21 cellular contexts compared by ENCODE assay signal in the genomic region with DNA sequence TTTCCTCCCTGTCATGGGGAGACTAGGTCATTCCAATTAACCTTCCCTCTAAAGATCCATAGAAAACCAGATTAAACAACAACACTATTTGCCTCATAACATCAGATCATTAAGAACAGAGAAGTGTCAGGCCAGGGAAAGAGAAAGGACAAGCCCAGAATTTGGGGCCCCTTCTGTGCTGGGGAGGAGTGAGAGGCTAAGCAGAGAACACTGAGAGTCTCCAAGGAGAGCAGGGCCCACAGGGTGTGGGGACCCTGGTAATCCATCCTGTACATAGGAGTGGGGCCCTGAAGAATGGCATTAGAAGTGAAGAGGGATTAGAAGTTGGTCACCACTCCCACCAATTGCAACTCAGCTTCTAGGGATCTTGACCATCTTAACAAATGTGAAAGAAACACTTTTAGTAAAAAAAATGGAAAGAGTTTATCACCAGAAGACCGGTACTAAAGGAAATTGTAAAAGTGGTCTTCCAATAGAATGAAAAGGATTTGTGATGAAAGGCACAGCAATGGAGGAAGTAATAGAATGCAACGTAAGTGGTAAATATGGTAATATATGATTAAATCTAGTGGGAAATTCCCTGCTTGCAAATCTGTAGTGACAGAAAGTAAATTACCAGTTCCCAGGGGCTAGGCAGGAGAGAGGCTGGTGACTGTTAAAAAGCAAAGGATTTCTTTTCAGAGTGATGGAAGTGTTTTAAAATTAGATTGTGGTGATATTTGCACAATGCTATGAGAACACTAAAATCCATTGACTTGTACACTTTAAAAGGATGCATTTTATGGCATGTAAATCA. TPM values are rescaled to one million over a fixed set of nuclear protein-coding genes. Genes with fewer than 3 reads are reported as not detected.
DNase-seq lines count a peak whose midpoint lies in the region; ATAC-seq and TF ChIP-seq lines count a peak whose summit lies in the region.
"Had no signal": no experiment of that assay in that cellular context is flagged by ENCODE, and none has a peak within 500 bp of the region (broad histone marks: within the 10 kb centered on the region; RNA-seq: fewer than 3 reads in every experiment).

No MANE protein-coding gene starts in this region.

- peaks cover 13% of the 10 kb centered on the region for H3K27me3 Mint-ChIP-seq in Calu3 (ENCODE audit: unreplicated experiment)

- H3K9me3 ChIP-seq in adipocyte (ENCODE audit: control insufficient read depth, low read length) (no peaks in the 10 kb centered on the region), gastroesophageal sphincter (no peaks in the 10 kb centered on the region), psoas muscle (no peaks in the 10 kb centered on the region), body of pancreas (no peaks in the 10 kb centered on the region)

- 69 to 76% methylated on average over 2 of the region's 2 CpGs for WGBS in gastroesophageal sphincter (ENCODE audit: low coverage in 1 of 2), 2 donors
- 66 to 90% (median 67%) methylated on average over 2 of the region's 2 CpGs for WGBS in psoas muscle, 3 donors
- WGBS in body of pancreas, 2 donors: 50 to 79% methylated on average over 2 of the region's 2 CpGs

- DNase-seq in Calu3 (no peak), adipocyte (ENCODE audit: low read depth) (no peak), psoas muscle (no peak), body of pancreas (no peak)
- DNase-seq: activated CD4-positive, alpha-beta T cell treated with anti-CD3 and anti-CD28 coated beads, Interleukin-2, amount 50 U/mL, for 1 hour; activated CD8-positive, alpha-beta memory T cell treated with anti-CD3 and anti-CD28 coated beads, Interleukin-2, amount 50 U/mL, for 4 hours; activated naive CD8-positive, alpha-beta T cell treated with anti-CD3 and anti-CD28 coated beads for 36 hours; DMS 273 treated with DMSO at 0.1 percent for 48 hours; H9; KG1; left lung; NCI-H526 treated with DMSO at 0.1 percent for 48 hours; WERI-Rb-1 had no signal

- BruUV-seq in Calu3 (replicated peaks; lab: Mats Ljungman, UMichigan): no TSS peak

- intact Hi-C loops in Calu3 (cut with micrococcal nuclease; ENCODE audit: unreplicated experiment): no loop called here
- intact Hi-C loops in psoas muscle (cut with DNase I): loop anchor here in 1 of 2 donors (2.0 to 10.0 kb wide), 2 partner anchors 15 to 87 kb away; a partner anchor contains a TSS
- intact Hi-C loops in body of pancreas (cut with DNase I): no loop called here

- peak overlapping the region; percentile 20 to 72 (median 53) for H3K27ac ChIP-seq in gastroesophageal sphincter
- peak overlapping the region; percentile 72 for H3K27ac ChIP-seq in psoas muscle
- H3K27ac ChIP-seq in body of pancreas: no peak overlapping the region
- H3K27ac ChIP-seq: C4-2B, left lung, neutrophil, RWPE1, WERI-Rb-1 had no signal

- no peak for ATAC-seq in gastroesophageal sphincter
- peak in 3 of 4 donors; percentile 29 to 47 (median 35) for ATAC-seq in psoas muscle
- ATAC-seq in GM18502 (IDR thresholded peaks at IDR 0.05; ENCODE audit: poor library complexity, unreplicated experiment): no peak
- ATAC-seq in body of pancreas: no peak
- ATAC-seq in GM19035 (IDR thresholded peaks at IDR 0.05; ENCODE audit: unreplicated experiment): no peak
- ATAC-seq in GM21619 (IDR thresholded peaks at IDR 0.05; ENCODE audit: unreplicated experiment): no peak

- H3K4me3 Mint-ChIP-seq in Calu3 (ENCODE audit: low read depth, unreplicated experiment): no peak overlapping the region
- H3K4me3 Mint-ChIP-seq: activated naive CD8-positive, alpha-beta T cell treated with anti-CD3 and anti-CD28 coated beads for 36 hours; H9; T-helper 2 cell treated with Interferon-gamma antibody and Interleukin-4, amounts not matched to agents 5 μg/mL and 100 μg/mL, for 36 hours had no signal

- TF ChIP-seq CTCF in Calu3 (IDR thresholded peaks at IDR 0.05; ENCODE audit: unreplicated experiment): no peak
- no peak for TF ChIP-seq CTCF in gastroesophageal sphincter (IDR thresholded peaks at IDR 0.05)
- no peak for TF ChIP-seq CTCF in psoas muscle (IDR thresholded peaks at IDR 0.05)
- TF ChIP-seq CTCF in body of pancreas (IDR thresholded peaks at IDR 0.05): no peak

- no peaks in the 10 kb centered on the region for H3K9me3 Mint-ChIP-seq in Calu3 (ENCODE audit: low read depth, unreplicated experiment)

- no peak for TF ChIP-seq EP300 in gastroesophageal sphincter (IDR thresholded peaks at IDR 0.05)

- CTCF ChIA-PET in Calu3 (lab: Charles Lee): no interaction called here

- peaks cover 13% of the 10 kb centered on the region for H3K4me1 ChIP-seq in adipocyte (ENCODE audit: control insufficient read depth, insufficient read depth, low read length)
- H3K4me1 ChIP-seq in gastroesophageal sphincter: peaks cover 7 to 30% (median 8%) of the 10 kb centered on the region in 3 donors
- peaks cover 26% of the 10 kb centered on the region for H3K4me1 ChIP-seq in psoas muscle
- H3K4me1 ChIP-seq in body of pancreas: no peaks in the 10 kb centered on the region
- H3K4me1 ChIP-seq: left lung had no signal

- peaks cover 16% of the 10 kb centered on the region for H3K4me1 Mint-ChIP-seq in Calu3 (ENCODE audit: low read depth, unreplicated experiment)
- H3K4me1 Mint-ChIP-seq: activated naive CD8-positive, alpha-beta T cell treated with anti-CD3 and anti-CD28 coated beads for 36 hours had no signal

- peak overlapping the region; percentile 8 for H3K27ac Mint-ChIP-seq in Calu3 (ENCODE audit: unreplicated experiment)
- H3K27ac Mint-ChIP-seq: activated naive CD8-positive, alpha-beta T cell treated with anti-CD3 and anti-CD28 coated beads for 36 hours; T-helper 2 cell treated with Interferon-gamma antibody and Interleukin-4, amounts not matched to agents 5 μg/mL and 100 μg/mL, for 36 hours had no signal

- H3K4me3 ChIP-seq in adipocyte (ENCODE audit: low read length) (no peak overlapping the region), gastroesophageal sphincter (no peak overlapping the region), psoas muscle (no peak overlapping the region), body of pancreas (no peak overlapping the region)
- H3K4me3 ChIP-seq: left lung had no signal

- H3K27me3 ChIP-seq in adipocyte (replicated peaks; ENCODE audit: control insufficient read depth, insufficient read depth, low read length): no peaks in the 10 kb centered on the region
- H3K27me3 ChIP-seq in gastroesophageal sphincter: no peaks in the 10 kb centered on the region
- H3K27me3 ChIP-seq in psoas muscle (ENCODE audit: insufficient read depth in 3 of 3, low read length in 2 of 3): no peaks in the 10 kb centered on the region
- no peaks in the 10 kb centered on the region for H3K27me3 ChIP-seq in body of pancreas
- H3K27me3 ChIP-seq: left lung had no signal

- H3K36me3 ChIP-seq in adipocyte (ENCODE audit: control insufficient read depth, insufficient read depth, low read length, severe bottlenecking): no peaks in the 10 kb centered on the region
- no peaks in the 10 kb centered on the region for H3K36me3 ChIP-seq in gastroesophageal sphincter
- no peaks in the 10 kb centered on the region for H3K36me3 ChIP-seq in psoas muscle (ENCODE audit: insufficient read depth in 1 of 2, low read depth in 1 of 2)
- H3K36me3 ChIP-seq in body of pancreas (replicated peaks in 1 of 2; ENCODE audit: insufficient read depth in 1 of 2, low read depth in 2 of 2): no peaks in the 10 kb centered on the region
- H3K36me3 ChIP-seq: left lung, neutrophil, WERI-Rb-1 had no signal

- no peak for TF ChIP-seq POLR2A in gastroesophageal sphincter (IDR thresholded peaks at IDR 0.05)
- no peak for TF ChIP-seq POLR2A in body of pancreas (IDR thresholded peaks at IDR 0.05)

- no peaks in the 10 kb centered on the region for H3K36me3 Mint-ChIP-seq in Calu3 (ENCODE audit: insufficient read depth, unreplicated experiment)
- H3K36me3 Mint-ChIP-seq: activated naive CD8-positive, alpha-beta T cell treated with anti-CD3 and anti-CD28 coated beads for 36 hours had no signal

- H3K9ac ChIP-seq in adipocyte (ENCODE audit: low read length): peak overlapping the region; percentile 55

RNA-seq across cellular contexts. Expression of a gene that starts 14.0 kb away (rescaled TPM):
- total RNA-seq in Calu3 (2022) (0.17 and 0.24 TPM in 2 replicates), gastroesophageal sphincter (100 to 1,000 TPM in 3 of 4 donors, 10 to 100 TPM in 1; 94.0 to 190 (median 117) TPM), psoas muscle (10 to 100 TPM; 30.4 to 45.8 (median 39.5) TPM), body of pancreas (10 to 100 TPM; 15.6 to 20.1 TPM)
- polyA plus RNA-seq in psoas muscle: 10 to 100 TPM; 15.8 to 29.8 (median 24.7) TPM
- total RNA-seq: activated naive CD8-positive, alpha-beta T cell treated with anti-CD3 and anti-CD28 coated beads for 36 hours had no signal

Comparison
In these comparisons a context has a peak if more than half of its experiments do, and no peak if none do; other contexts are left out.
1. ATAC-seq: peak in psoas muscle (3 of 4); none in gastroesophageal sphincter (single experiment), GM18502 (single experiment), body of pancreas (single experiment), GM19035 (single experiment) and GM21619 (single experiment).
2. H3K27ac ChIP-seq: peak in gastroesophageal sphincter (4 of 4) and psoas muscle (single experiment); none in body of pancreas (0 of 4).
3. RNA of a gene that starts 14.0 kb away (total RNA-seq): 94.0 to 190 TPM in gastroesophageal sphincter, 30.4 to 45.8 TPM in psoas muscle and 15.6 to 20.1 TPM in body of pancreas; 0.17 to 0.24 TPM in Calu3; every median in the first group is over 10 times any median in the second.